ENCODE assay signal across 1 cellular context in genomic region chr3:129893616-129894070, GRCh38.
TF ChIP-seq lines count a peak whose summit lies in the region.

Gene TMCC1 (minus strand): TSS chr3:129893711.

TF ChIP-seq in Ishikawa, 13 proteins besides CTCF, POLR2A, EP300 and RAD21 (continued from another document):
- TF ChIP-seq USF1 (IDR thresholded peaks at IDR 0.05) = no peak
- TF ChIP-seq CREB1 (IDR thresholded peaks at IDR 0.05; ENCODE audit: low read depth) = no peak
TF ChIP-seq in Ishikawa: peak in this region for 2.
